21 cellular contexts compared by ENCODE assay signal in the genomic region with DNA sequence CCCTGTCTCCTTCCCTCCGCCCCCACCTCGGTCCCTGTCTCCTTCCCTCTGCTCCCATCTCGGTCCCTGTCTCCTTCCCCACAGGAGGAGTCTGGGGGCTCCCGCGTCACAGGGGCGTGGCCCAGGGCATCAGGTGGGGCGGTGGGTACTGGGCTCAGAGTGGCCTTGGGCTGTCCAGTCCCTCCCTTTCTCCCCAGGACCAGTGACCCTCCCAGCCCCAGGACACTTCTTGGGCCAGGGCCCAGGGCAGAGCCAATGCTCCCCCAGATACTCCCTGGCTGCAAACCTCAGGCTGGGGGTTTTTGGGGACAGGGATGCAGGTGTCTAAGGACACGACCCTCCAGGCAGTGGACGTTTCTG. TPM values are rescaled to one million over a fixed set of nuclear protein-coding genes. Genes with fewer than 3 reads are reported as not detected.
A peak's percentile ranks its signal among the peaks of the same experiment; 100 is the strongest.
DNase-seq lines count a peak whose midpoint lies in the region; ATAC-seq and TF ChIP-seq lines count a peak whose summit lies in the region.
"Had no signal": no experiment of that assay in that cellular context is flagged by ENCODE, and none has a peak within 500 bp of the region (broad histone marks: within the 10 kb centered on the region; RNA-seq: fewer than 3 reads in every experiment).

No MANE protein-coding gene starts in this region.

- intact Hi-C loops in Right ventricle myocardium superior (cut with DNase I) = no loop called here
- intact Hi-C loops in left cardiac atrium (cut with DNase I) = no loop called here
- intact Hi-C loops in transverse colon (cut with DNase I; ENCODE audit: low total_unique reads) = no loop called here
- intact Hi-C loops in colonic mucosa (cut with DNase I) = no loop called here

- H3K9ac ChIP-seq in mesenchymal stem cell (ENCODE audit: low read length) = no peak overlapping the region
- H3K9ac ChIP-seq in colonic mucosa (ENCODE audit: low read depth in 2 of 2, low read length in 2 of 2) = no peak overlapping the region

- H3K9me3 ChIP-seq in WERI-Rb-1 (ENCODE audit: severe bottlenecking) (no peaks in the 10 kb centered on the region), mesenchymal stem cell (ENCODE audit: control insufficient read depth, low read length) (no peaks in the 10 kb centered on the region), transverse colon (no peaks in the 10 kb centered on the region), colonic mucosa (no peaks in the 10 kb centered on the region)
- H3K9me3 ChIP-seq: body of pancreas, spleen, suprapubic skin had no signal

- H3K4me1 ChIP-seq in mesenchymal stem cell (ENCODE audit: control insufficient read depth, insufficient read depth, low read depth, low read length) (peaks cover 16% of the 10 kb centered on the region), transverse colon (peaks cover 12 to 14% (median 13%) of the 10 kb centered on the region in 4 donors), colonic mucosa (peaks cover 8% of the 10 kb centered on the region)

- TF ChIP-seq EP300 in transverse colon (IDR thresholded peaks at IDR 0.05; ENCODE audit: low read depth) = no peak

- ATAC-seq in Right ventricle myocardium superior (ENCODE audit: poor library complexity) (no peak), left cardiac atrium (no peak), GM21515 (IDR thresholded peaks at IDR 0.05; ENCODE audit: unreplicated experiment) (no peak), HG03354 (IDR thresholded peaks at IDR 0.05; ENCODE audit: poor library complexity, severe bottlenecking, unreplicated experiment) (no peak)
- ATAC-seq: activated T-cell treated with anti-CD3 and anti-CD28 coated beads, Interleukin-2, amount 50 U/mL, for 4 hours had no signal

- peak overlapping the region in 1 of 2 experiments; percentile 4 for H3K18ac ChIP-seq in mesenchymal stem cell (ENCODE audit: low read depth in 1 of 2, low read length in 2 of 2)

- H2BK15ac ChIP-seq in mesenchymal stem cell (ENCODE audit: low read depth, poor library complexity, severe bottlenecking) = no peak overlapping the region

- H3K27me3 ChIP-seq in WERI-Rb-1 (ENCODE audit: insufficient read depth, low read depth, severe bottlenecking) (no peaks in the 10 kb centered on the region), mesenchymal stem cell (ENCODE audit: control insufficient read depth in 1 of 2, insufficient read depth in 1 of 2, low read length in 2 of 2) (peaks cover 0 to 10% of the 10 kb centered on the region in 2 experiments), transverse colon (no peaks in the 10 kb centered on the region), colonic mucosa (no peaks in the 10 kb centered on the region)
- H3K27me3 ChIP-seq: body of pancreas had no signal

- no peak overlapping the region for H3K23ac ChIP-seq in mesenchymal stem cell (ENCODE audit: low read length in 2 of 2)

- H3K27ac ChIP-seq in WERI-Rb-1 = no peak overlapping the region
- H3K27ac ChIP-seq in mesenchymal stem cell (ENCODE audit: low read length, poor library complexity, severe bottlenecking) = no peak overlapping the region
- no peak overlapping the region for H3K27ac ChIP-seq in transverse colon
- no peak overlapping the region for H3K27ac ChIP-seq in colonic mucosa
- H3K27ac ChIP-seq: spleen, suprapubic skin had no signal

- DNase-seq in Right ventricle myocardium superior (peak; percentile 37), left cardiac atrium (no peak), WERI-Rb-1 (peak; percentile 17), mesenchymal stem cell (no peak), transverse colon (peak; percentile 10), colonic mucosa (no peak)
- DNase-seq: activated CD4-positive, alpha-beta T cell treated with anti-CD3 and anti-CD28 coated beads, Interleukin-2, amount 50 U/mL, for 4 hours; DMS79 treated with DMSO at 0.1 percent for 48 hours; KG1; NCI-H2029; NCI-H510A; stimulated activated CD8-positive, alpha-beta memory T cell treated with anti-CD3 and anti-CD28 coated beads, Interleukin-4, amount 100 ng/mL, for 48 hours; SW 1271 had no signal

- no peaks in the 10 kb centered on the region for H3K79me1 ChIP-seq in mesenchymal stem cell (replicated peaks; ENCODE audit: low read length, poor library complexity, severe bottlenecking)

- H2BK5ac ChIP-seq in mesenchymal stem cell (ENCODE audit: low read depth, low read length, poor library complexity, severe bottlenecking) = no peak overlapping the region

- peak overlapping the region in 1 of 2 experiments; percentile 21 for H2BK12ac ChIP-seq in mesenchymal stem cell (ENCODE audit: low read length in 2 of 2)

- H3K36me3 ChIP-seq in WERI-Rb-1 (peaks cover 6% of the 10 kb centered on the region), mesenchymal stem cell (ENCODE audit: control insufficient read depth in 1 of 2, insufficient read depth in 2 of 2, low read depth in 1 of 2, low read length in 2 of 2) (peaks cover 0 to 40% of the 10 kb centered on the region in 2 experiments), transverse colon (no peaks in the 10 kb centered on the region), colonic mucosa (no peaks in the 10 kb centered on the region)

- H3K14ac ChIP-seq in mesenchymal stem cell (ENCODE audit: low read length in 2 of 2) = no peak overlapping the region

- no peak overlapping the region for H3K4me2 ChIP-seq in mesenchymal stem cell (ENCODE audit: low read length, poor library complexity, severe bottlenecking)

- WGBS in mesenchymal stem cell = 48% methylated on average over 9 of the region's 9 CpGs
- WGBS in transverse colon (ENCODE audit: low coverage in 1 of 2), 2 donors = 70% methylated on average over 9 of the region's 9 CpGs; no CpG with 5 or more reads in 1 of the 2 donors

- no peak for TF ChIP-seq CTCF in WERI-Rb-1 (IDR thresholded peaks at IDR 0.05; ENCODE audit: low read depth, low read length)
- no peak for TF ChIP-seq CTCF in transverse colon (IDR thresholded peaks at IDR 0.05)
- TF ChIP-seq CTCF in colonic mucosa (IDR thresholded peaks at IDR 0.05) = no peak

- H2AK5ac ChIP-seq in mesenchymal stem cell (ENCODE audit: low read length, severe bottlenecking) = no peak overlapping the region

- in situ Hi-C loops in transverse colon (cut with MboI; ENCODE audit: low pct_ligation_motif_present in 1 of 4, low pct_unique_long_range_greater_than_20kb in 1 of 4, low sequenced_read_pairs in 3 of 4) = no loop called here

- peak overlapping the region; percentile 5 for H4K91ac ChIP-seq in mesenchymal stem cell (ENCODE audit: low read length)

- no peak overlapping the region for H3K4ac ChIP-seq in mesenchymal stem cell (ENCODE audit: low read depth in 1 of 2, low read length in 2 of 2)

- H2AFZ ChIP-seq in mesenchymal stem cell (ENCODE audit: low read depth, low read length) = no peak overlapping the region

- TF ChIP-seq POLR2A in transverse colon (IDR thresholded peaks at IDR 0.05) = no peak

- H4K8ac ChIP-seq in mesenchymal stem cell (ENCODE audit: low read length) = peak overlapping the region; percentile 0

- no peak overlapping the region for H2BK120ac ChIP-seq in mesenchymal stem cell (ENCODE audit: low read depth, low read length)

- H3K4me3 ChIP-seq in WERI-Rb-1 (ENCODE audit: low read depth, low read length) (no peak overlapping the region), mesenchymal stem cell (ENCODE audit: insufficient read depth in 1 of 2, low read depth in 1 of 2, low read length in 2 of 2) (no peak overlapping the region), transverse colon (no peak overlapping the region), colonic mucosa (no peak overlapping the region)
- H3K4me3 ChIP-seq: body of pancreas had no signal

RNA-seq across cellular contexts. Expression of gene RNF223, which starts 6.8 kb away (rescaled TPM):
- not detected for total RNA-seq in Right ventricle myocardium superior
- not detected for total RNA-seq in left cardiac atrium
- not detected for polyA plus RNA-seq in mesenchymal stem cell (2013, experiment 1 of 2)
- polyA plus RNA-seq in mesenchymal stem cell (2013, experiment 2 of 2) = not detected
- 1 to 10 TPM; 3.0 to 7.5 (median 5.0) TPM for total RNA-seq in transverse colon
- 1 to 10 TPM; 5.1 to 5.7 TPM for total RNA-seq in colonic mucosa
- total RNA-seq: mesenteric fat pad; natural killer cell treated with Interleukin-12 subunit alpha and Interleukin-12 subunit beta and Interleukin-15 and Interleukin-18, amount 100 ng/mL, for 72 hours; spleen had no signal
- polyA plus RNA-seq: spleen had no signal

RNA-seq across cellular contexts. Expression of gene C1orf159, which starts 35.0 kb away (rescaled TPM):
- 2.4 TPM for total RNA-seq in Right ventricle myocardium superior
- total RNA-seq in left cardiac atrium = 1 to 10 TPM; 5.3 to 6.1 TPM
- 7.6 TPM for polyA plus RNA-seq in mesenchymal stem cell (2013, experiment 1 of 2)
- polyA plus RNA-seq in mesenchymal stem cell (2013, experiment 2 of 2) = 7.7 TPM
- 100 to 1,000 TPM in 1 of 4 donors, 10 to 100 TPM in 3; 23.6 to 108 (median 47.3) TPM for total RNA-seq in transverse colon
- 10 to 100 TPM; 18.9 to 36.0 TPM for total RNA-seq in colonic mucosa

Comparison
In these comparisons a context has a peak if more than half of its experiments do, and no peak if none do; other contexts are left out.
1. DNase-seq: peak in Right ventricle myocardium superior (single experiment), WERI-Rb-1 (single experiment) and transverse colon (single experiment); none in left cardiac atrium (single experiment), mesenchymal stem cell (single experiment) and colonic mucosa (single experiment).